ENCODE assay signal across 28 cellular contexts in the genomic region with DNA sequence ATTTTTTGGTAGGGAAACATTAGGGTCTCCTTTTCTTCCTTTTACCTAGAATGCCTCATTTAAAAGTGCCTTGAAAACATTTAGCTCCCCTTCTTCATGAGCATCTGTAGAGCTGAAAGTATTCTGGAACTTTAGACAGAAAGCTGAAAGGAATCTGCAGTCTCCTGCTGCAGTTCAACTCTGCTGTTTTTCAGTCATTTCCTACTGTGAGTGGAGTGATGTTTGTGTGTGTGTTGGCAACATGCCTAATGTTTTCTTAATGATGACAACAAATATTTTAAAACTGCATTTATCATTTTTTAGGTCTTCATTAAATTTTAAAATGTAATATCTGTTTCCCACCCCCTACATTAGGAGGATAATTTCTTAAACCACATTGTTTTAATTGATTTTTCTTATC.
DNase-seq lines count a peak whose midpoint lies in the region; ATAC-seq, FAIRE-seq and TF ChIP-seq lines count a peak whose summit lies in the region.
"Had no signal": no experiment of that assay in that cellular context is flagged by ENCODE, and none has a peak within 500 bp of the region (broad histone marks: within the 10 kb centered on the region; RNA-seq: fewer than 3 reads in every experiment).

No MANE protein-coding gene starts in this region.

- TF ChIP-seq CTCF in K562 (IDR thresholded peaks at IDR 0.05 in 2 of 3, conservative IDR thresholded peaks at IDR 0.05 in 1 of 3; ENCODE audit: insufficient read depth in 2 of 3, low read depth in 1 of 3, low read length in 3 of 3) (no peak), endothelial cell of umbilical vein (IDR thresholded peaks at IDR 0.05; ENCODE audit: extremely low read depth in 1 of 2, insufficient read depth in 1 of 2, low read depth in 1 of 2, low read length in 2 of 2) (no peak), osteoblast (IDR thresholded peaks at IDR 0.05; ENCODE audit: extremely low read depth, low read depth, low read length) (no peak), thyroid gland (IDR thresholded peaks at IDR 0.05) (no peak)

- H3K4me3 ChIP-seq in K562 = no peak overlapping the region
- H3K4me3 ChIP-seq in endothelial cell of umbilical vein (replicated peaks in 1 of 3; ENCODE audit: insufficient read depth in 1 of 3, low read depth in 1 of 3, low read length in 3 of 3) = no peak overlapping the region
- no peak overlapping the region for H3K4me3 ChIP-seq in osteoblast (ENCODE audit: insufficient read depth, low read length)
- no peak overlapping the region for H3K4me3 ChIP-seq in thyroid gland (replicated peaks in 1 of 3)
- H3K4me3 ChIP-seq: A549 had no signal

- no TSS peak for BruUV-seq in K562 (replicated peaks; lab: Mats Ljungman, UMichigan)
- BruUV-seq in endothelial cell of umbilical vein (replicated peaks; lab: Mats Ljungman, UMichigan) = no TSS peak

- H3K9me3 ChIP-seq in K562 (replicated peaks; ENCODE audit: control insufficient read depth, insufficient read depth, low read depth, low read length) (no peaks in the 10 kb centered on the region; the same call in 1 of the 2 replicates), endothelial cell of umbilical vein (replicated peaks; ENCODE audit: control insufficient read depth, insufficient read depth, low read length) (no peaks in the 10 kb centered on the region), osteoblast (ENCODE audit: low read depth, low read length) (no peaks in the 10 kb centered on the region), thyroid gland (no peaks in the 10 kb centered on the region)
- H3K9me3 ChIP-seq: A549, Caco-2 had no signal

- H2AFZ ChIP-seq in K562 (ENCODE audit: low read depth, low read length) (no peak overlapping the region), endothelial cell of umbilical vein (ENCODE audit: low read depth, low read length) (no peak overlapping the region), osteoblast (ENCODE audit: low read length) (no peak overlapping the region)

- no peak for TF ChIP-seq EP300 in K562 (IDR thresholded peaks at IDR 0.05; ENCODE audit: low read length)

- TF ChIP-seq POLR2A in H54 (IDR thresholded peaks at IDR 0.05; ENCODE audit: low read depth, low read length) (no peak), K562 (conservative IDR thresholded peaks at IDR 0.05) (no peak), endothelial cell of umbilical vein (IDR thresholded peaks at IDR 0.05; ENCODE audit: low read depth, low read length) (no peak), thyroid gland (IDR thresholded peaks at IDR 0.05) (no peak)

- H3K9ac ChIP-seq in K562 (ENCODE audit: insufficient read depth in 1 of 2, low read depth in 2 of 2, low read length in 2 of 2) (no peak overlapping the region), endothelial cell of umbilical vein (replicated peaks; ENCODE audit: extremely low read depth, insufficient read depth, low read length) (peak overlapping the region; percentile 67)

- ATAC-seq in K562 = no peak
- no peak for ATAC-seq in GM18861 (IDR thresholded peaks at IDR 0.05; ENCODE audit: unreplicated experiment)
- ATAC-seq: A549; CD8-positive, alpha-beta T cell; Panc1 had no signal

- no peak overlapping the region for H3K27ac ChIP-seq in K562 (ENCODE audit: extremely low read depth, low read depth, low read length)
- H3K27ac ChIP-seq in endothelial cell of umbilical vein (ENCODE audit: insufficient read depth, low read depth, low read length) = peak overlapping the region; percentile 67
- H3K27ac ChIP-seq in osteoblast (ENCODE audit: low read depth, low read length) = no peak overlapping the region
- no peak overlapping the region for H3K27ac ChIP-seq in thyroid gland
- H3K27ac ChIP-seq: A549, C4-2B had no signal

- H3K4me2 ChIP-seq in K562 (ENCODE audit: insufficient read depth, low read length) = no peak overlapping the region
- peak overlapping the region; percentile 63 for H3K4me2 ChIP-seq in endothelial cell of umbilical vein (ENCODE audit: insufficient read depth, low read length)
- H3K4me2 ChIP-seq in osteoblast (ENCODE audit: insufficient read depth, low read length) = no peak overlapping the region
- H3K4me2 ChIP-seq: A549 had no signal

- H3K9me1 ChIP-seq in K562 (ENCODE audit: control insufficient read depth, insufficient read depth, low read length) (no peaks in the 10 kb centered on the region), endothelial cell of umbilical vein (replicated peaks; ENCODE audit: control insufficient read depth, extremely low read depth, insufficient read depth, low read length) (no peaks in the 10 kb centered on the region)

- H4K20me1 ChIP-seq in K562 (replicated peaks; ENCODE audit: control insufficient read depth, insufficient read depth, low read length) (no peaks in the 10 kb centered on the region), endothelial cell of umbilical vein (replicated peaks; ENCODE audit: control insufficient read depth, extremely low read depth, insufficient read depth, low read length) (no peaks in the 10 kb centered on the region), osteoblast (ENCODE audit: insufficient read depth, low read length) (no peaks in the 10 kb centered on the region)

- no peaks in the 10 kb centered on the region for H3K79me2 ChIP-seq in K562 (ENCODE audit: control insufficient read depth, insufficient read depth, low read length)
- H3K79me2 ChIP-seq in endothelial cell of umbilical vein (ENCODE audit: control insufficient read depth, insufficient read depth, low read length) = no peaks in the 10 kb centered on the region
- no peaks in the 10 kb centered on the region for H3K79me2 ChIP-seq in osteoblast (ENCODE audit: insufficient read depth, low read length)

- H3K27me3 ChIP-seq in K562 (ENCODE audit: control insufficient read depth in 2 of 2, insufficient read depth in 2 of 2, low read length in 2 of 2) (no peaks in the 10 kb centered on the region), endothelial cell of umbilical vein (ENCODE audit: control insufficient read depth in 2 of 2, insufficient read depth in 2 of 2, low read length in 2 of 2) (no peaks in the 10 kb centered on the region), osteoblast (ENCODE audit: insufficient read depth, low read length) (no peaks in the 10 kb centered on the region), thyroid gland (no peaks in the 10 kb centered on the region)

- dilution Hi-C loops in endothelial cell of umbilical vein (cut with MboI; ENCODE audit: extremely low pct_ligation_motif_present, low sequenced_read_pairs) = no loop called here

- CTCF ChIA-PET in K562 (lab: Yijun Ruan, JAX; ENCODE audit: low intra/inter-chr PET ratio) = no interaction called here
- CTCF ChIA-PET in endothelial cell of umbilical vein (lab: Charles Lee) = interaction anchor here (1.3 to 2.1 kb wide), 4 partner anchors 12 to 116 kb away, joined by 3 to 14 read pairs (median 4); no protein-coding TSS in a partner anchor

- intact Hi-C loops in K562 (cut with micrococcal nuclease) = no loop called here
- intact Hi-C loops in endothelial cell of umbilical vein (cut with micrococcal nuclease) = loop anchor here (10.0 kb wide), 3 partner anchors 114 to 696 kb away; a partner anchor contains a TSS
- intact Hi-C loops in thyroid gland (cut with DNase I) = no loop called here

- in situ Hi-C loops in K562 (cut with MboI) = no loop called here

- POLR2A ChIA-PET in K562 (lab: Yijun Ruan, JAX) (no interaction called here), endothelial cell of umbilical vein (lab: Charles Lee) (no interaction called here)

- H3K4me1 ChIP-seq in K562 (replicated peaks in 1 of 2; ENCODE audit: control insufficient read depth in 2 of 2, insufficient read depth in 2 of 2, low read length in 2 of 2) = peaks cover 21% of the 10 kb centered on the region in 2 experiments; a peak in 4 of 5 replicates
- H3K4me1 ChIP-seq in endothelial cell of umbilical vein (ENCODE audit: control insufficient read depth, extremely low read depth, insufficient read depth, low read length) = peaks cover 37% of the 10 kb centered on the region
- no peaks in the 10 kb centered on the region for H3K4me1 ChIP-seq in osteoblast (ENCODE audit: insufficient read depth, low read length)
- no peaks in the 10 kb centered on the region for H3K4me1 ChIP-seq in thyroid gland
- H3K4me1 ChIP-seq: A549, Caco-2 had no signal

- DNase-seq in H54 (ENCODE audit: insufficient read length, low spot score) (no peak), K562 (ENCODE audit: extremely low read depth in 1 of 4, low spot score in 3 of 4) (no peak), endothelial cell of umbilical vein (ENCODE audit: low read depth, low spot score) (peak; percentile 58), osteoblast (ENCODE audit: insufficient read length, low spot score, missing footprints) (peak; percentile 15), thyroid gland (no peak), RKO (ENCODE audit: low spot score) (no peak)
- DNase-seq: Caco-2; CD8-positive, alpha-beta T cell; DMS 273 treated with DMSO at 0.1 percent for 48 hours; DMS79; EL; GF-D8; H7; KBM-7; MV-4-11; NCI-H1105; NCI-H1436 treated with DMSO at 0.1 percent for 48 hours; NCI-H1930; NCI-H2107; NCI-H446 treated with DMSO at 0.1 percent for 48 hours; NCI-H526; SHP77 treated with DMSO at 0.1 percent for 48 hours had no signal

- H3K36me3 ChIP-seq in K562 (ENCODE audit: control insufficient read depth, insufficient read depth, low read length) (peaks cover 17% of the 10 kb centered on the region; the same call in 1 of the 3 replicates), endothelial cell of umbilical vein (ENCODE audit: control insufficient read depth in 2 of 2, extremely low read depth in 1 of 2, insufficient read depth in 2 of 2, low read length in 2 of 2) (peaks cover 2 to 3% of the 10 kb centered on the region in 2 experiments), osteoblast (ENCODE audit: insufficient read depth, low read length) (peaks cover 11% of the 10 kb centered on the region), thyroid gland (peaks cover 5 to 9% of the 10 kb centered on the region in 2 donors)

- no peak for TF ChIP-seq RAD21 in K562 (CRISPR knock-in tag; conservative IDR thresholded peaks at IDR 0.05 in 1 of 2, IDR thresholded peaks at IDR 0.05 in 1 of 2)

- FAIRE-seq in H54 (lab: Jason Lieb, UNC) (peak; percentile 11), K562 (lab: Jason Lieb, UNC) (no peak), endothelial cell of umbilical vein (lab: Jason Lieb, UNC) (peak; percentile 75)
- FAIRE-seq: A549, GM12891, HTR-8/SVneo had no signal

TF ChIP-seq in K562, 482 proteins besides CTCF, POLR2A, EP300 and RAD21:
- TF ChIP-seq SMAD4 (CRISPR knock-in tag; conservative IDR thresholded peaks at IDR 0.05) (no peak), NFIC (IDR thresholded peaks at IDR 0.05) (peak; percentile 47; the same call in 1 of the 2 replicates), SRSF9 (IDR thresholded peaks at IDR 0.05; ENCODE audit: borderline replicate concordance, low read depth, low read length) (no peak)

TF ChIP-seq in endothelial cell of umbilical vein, 7 proteins besides CTCF, POLR2A, EP300 and RAD21 (continues in another document):
- TF ChIP-seq FOS (IDR thresholded peaks at IDR 0.05; ENCODE audit: borderline replicate concordance, insufficient read depth, low read length) = no peak
- no peak for TF ChIP-seq GATA2 (IDR thresholded peaks at IDR 0.05; ENCODE audit: insufficient read depth, insufficient read length, low read depth, low read length)
- TF ChIP-seq, protein P1, sequence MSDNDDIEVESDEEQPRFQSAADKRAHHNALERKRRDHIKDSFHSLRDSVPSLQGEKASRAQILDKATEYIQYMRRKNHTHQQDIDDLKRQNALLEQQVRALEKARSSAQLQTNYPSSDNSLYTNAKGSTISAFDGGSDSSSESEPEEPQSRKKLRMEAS (IDR thresholded peaks at IDR 0.05; ENCODE audit: insufficient read depth, insufficient read length) = no peak
- no peak for TF ChIP-seq POLR2AphosphoS5 (IDR thresholded peaks at IDR 0.05; ENCODE audit: insufficient read depth, low read depth, low read length)

Comparison
In these comparisons a context has a peak if more than half of its experiments do, and no peak if none do; other contexts are left out.
1. DNase-seq: peak in endothelial cell of umbilical vein (single experiment) and osteoblast (single experiment); none in H54 (single experiment), K562 (0 of 4), thyroid gland (0 of 2) and RKO (single experiment).